1 cellular context compared by ENCODE assay signal in genomic region chr5:60652206-60652605, GRCh38.
TF ChIP-seq lines count a peak whose summit lies in the region.

No MANE protein-coding gene starts in this region.

TF ChIP-seq in K562, 482 proteins besides CTCF, POLR2A, EP300 and RAD21 (continued from another document):
- TF ChIP-seq ATF3 (IDR thresholded peaks at IDR 0.05), result peak; percentile 81
- TF ChIP-seq ATF3 (CRISPR knock-in tag; conservative IDR thresholded peaks at IDR 0.05), result no peak
- TF ChIP-seq MAFG (tag; conservative IDR thresholded peaks at IDR 0.05), result peak; percentile 68
- TF ChIP-seq SIX5 (IDR thresholded peaks at IDR 0.05; ENCODE audit: borderline replicate concordance in 1 of 2, insufficient read depth in 1 of 2, low read depth in 1 of 2, low read length in 2 of 2), result no peak
- peak; percentile 72 for TF ChIP-seq ZNF316 (IDR thresholded peaks at IDR 0.05)
